In the genomic region with DNA sequence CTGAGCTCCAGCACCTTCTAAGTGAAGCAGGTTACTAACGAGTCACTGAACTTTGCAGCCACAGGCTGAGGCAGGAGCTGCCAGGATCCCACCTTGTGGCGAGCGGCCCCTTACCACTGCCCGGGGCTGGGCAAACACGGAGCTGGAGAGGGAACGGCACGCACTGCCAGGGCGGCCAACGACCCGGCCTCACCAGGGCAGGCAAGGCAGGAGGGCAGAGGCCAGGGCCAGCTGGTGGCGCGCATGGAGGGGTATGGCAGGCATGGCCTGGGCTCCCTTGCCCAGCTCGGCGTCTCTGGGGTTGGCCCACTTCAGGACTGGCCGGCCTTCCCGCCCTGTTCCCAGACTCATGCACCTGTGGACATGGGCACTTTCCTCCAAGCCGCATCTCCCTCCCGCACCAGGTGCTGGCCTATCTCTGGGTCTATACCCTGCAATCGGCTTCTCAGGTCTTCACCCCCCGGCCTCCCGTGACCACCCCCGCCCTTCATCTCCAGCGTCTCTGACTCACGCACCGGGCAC, we compare ENCODE assay signal across 1 cellular context.
TF ChIP-seq lines count a peak whose summit lies in the region.

No MANE protein-coding gene starts in this region.

TF ChIP-seq in H1, 55 proteins besides CTCF, POLR2A, EP300 and RAD21:
- TF ChIP-seq CHD1 (IDR thresholded peaks at IDR 0.05; ENCODE audit: low read depth, low read length) = no peak
- no peak for TF ChIP-seq CBX5 (IDR thresholded peaks at IDR 0.05; ENCODE audit: low read depth, low read length)
- no peak for TF ChIP-seq TEAD4 (IDR thresholded peaks at IDR 0.05; ENCODE audit: low read depth, low read length)
- no peak for TF ChIP-seq HDAC6 (IDR thresholded peaks at IDR 0.05; ENCODE audit: low read depth, low read length)
- TF ChIP-seq EGR1 (IDR thresholded peaks at IDR 0.05; ENCODE audit: borderline replicate concordance, low read depth, low read length) = no peak
- TF ChIP-seq BACH1 (IDR thresholded peaks at IDR 0.05; ENCODE audit: low read length) = no peak
- TF ChIP-seq GABPA (IDR thresholded peaks at IDR 0.05; ENCODE audit: borderline replicate concordance, insufficient read depth, low read length) = no peak
- TF ChIP-seq BCL11A (IDR thresholded peaks at IDR 0.05; ENCODE audit: low read depth in 2 of 2, low read length in 2 of 2) = no peak
- no peak for TF ChIP-seq SP2 (IDR thresholded peaks at IDR 0.05; ENCODE audit: low read length)
- no peak for TF ChIP-seq CTBP2 (IDR thresholded peaks at IDR 0.05; ENCODE audit: borderline replicate concordance, insufficient read depth, insufficient read length, low read length)
- TF ChIP-seq NANOG (IDR thresholded peaks at IDR 0.05; ENCODE audit: insufficient read depth, low read depth, low read length, poor library complexity, severe bottlenecking) = no peak
